8 cellular contexts compared by ENCODE assay signal in the genomic region with DNA sequence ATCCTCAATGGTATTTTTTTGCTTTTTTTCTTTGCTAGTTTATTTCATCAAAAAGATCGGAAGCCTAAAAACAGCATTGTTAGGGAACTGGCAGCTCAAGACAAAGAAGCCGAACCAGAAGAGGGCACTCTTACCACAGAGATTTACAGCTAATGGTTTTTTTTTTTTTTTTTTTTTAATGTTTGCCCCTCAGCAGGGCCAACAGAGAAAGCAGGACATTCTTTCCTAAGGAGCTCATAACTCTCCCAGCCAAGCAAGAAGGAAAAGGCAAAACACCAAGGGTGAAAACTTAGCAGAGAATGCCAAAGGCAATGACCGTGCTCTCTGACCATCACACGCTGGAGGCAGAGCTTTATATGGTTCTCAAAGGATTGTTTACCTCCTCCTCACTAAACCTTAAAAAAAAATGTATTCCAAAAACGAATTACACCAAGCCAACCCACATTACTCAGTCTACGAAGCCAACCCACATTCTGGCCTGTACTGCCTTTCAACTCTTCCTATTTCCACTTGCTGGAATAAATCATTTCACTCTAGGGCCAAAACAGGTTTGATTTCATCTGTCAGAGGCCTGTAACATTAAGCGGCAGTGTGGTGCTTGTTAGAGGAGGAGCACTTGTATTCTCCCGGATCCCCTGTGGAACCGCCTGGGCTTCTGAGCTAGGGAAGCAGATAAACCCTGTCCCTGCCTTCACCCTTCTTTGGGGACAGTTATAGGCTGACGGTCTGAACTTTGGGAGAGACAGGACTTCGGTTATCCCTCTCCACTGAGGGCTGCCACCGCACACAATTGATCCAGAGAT. TPM values are rescaled to one million over a fixed set of nuclear protein-coding genes. Genes with fewer than 3 reads are reported as not detected.
DNase-seq lines count a peak whose midpoint lies in the region; ATAC-seq and TF ChIP-seq lines count a peak whose summit lies in the region.

No MANE protein-coding gene starts in this region.

- H3K4me3 ChIP-seq in MM.1S (ENCODE audit: low read length) (no peak overlapping the region), SJCRH30 (peak overlapping the region; percentile 29; the same call in 1 of the 2 replicates), mucosa of rectum (ENCODE audit: low read length in 2 of 2) (no peak overlapping the region)

- CTCF ChIA-PET in activated CD4-positive, alpha-beta T cell treated with anti-CD3 and anti-CD28 coated beads for 36 hours (lab: Charles Lee), result interaction anchor here (0.6 to 3.0 kb wide), 15 partner anchors 10 to 411 kb away, joined by 3 to 18 read pairs (median 4); no protein-coding TSS in a partner anchor

- ATAC-seq in activated CD4-positive, alpha-beta T cell treated with anti-CD3 and anti-CD28 coated beads for 36 hours, result peak; percentile 23
- ATAC-seq in GM21786 (IDR thresholded peaks at IDR 0.05; ENCODE audit: unreplicated experiment) (no peak), GM19023 (IDR thresholded peaks at IDR 0.05; ENCODE audit: unreplicated experiment) (no peak)

- H3K9me3 Mint-ChIP-seq in activated CD4-positive, alpha-beta T cell treated with anti-CD3 and anti-CD28 coated beads for 36 hours (ENCODE audit: low read depth), result no peaks in the 10 kb centered on the region

- H3F3A ChIP-seq in MM.1S (ENCODE audit: insufficient read depth, low read length), result no peaks in the 10 kb centered on the region

- H3K27me3 ChIP-seq in MM.1S (replicated peaks; ENCODE audit: insufficient read depth, low read length) (no peaks in the 10 kb centered on the region), SJCRH30 (no peaks in the 10 kb centered on the region), mucosa of rectum (ENCODE audit: control insufficient read depth in 2 of 2, insufficient read depth in 2 of 2, low read length in 2 of 2) (no peaks in the 10 kb centered on the region)

- no peak overlapping the region for H3K9ac ChIP-seq in MM.1S (ENCODE audit: low read length)
- no peak overlapping the region for H3K9ac ChIP-seq in mucosa of rectum (ENCODE audit: low read depth in 1 of 2, low read length in 2 of 2)

- no peaks in the 10 kb centered on the region for H3K9me2 ChIP-seq in MM.1S (replicated peaks; ENCODE audit: insufficient read depth, low read length)

- H3K27ac Mint-ChIP-seq in activated CD4-positive, alpha-beta T cell treated with anti-CD3 and anti-CD28 coated beads for 36 hours, result no peak overlapping the region

- POLR2A ChIA-PET in activated CD4-positive, alpha-beta T cell treated with anti-CD3 and anti-CD28 coated beads for 36 hours (lab: Charles Lee), result no interaction called here

- no peak overlapping the region for H3K4me3 Mint-ChIP-seq in activated CD4-positive, alpha-beta T cell treated with anti-CD3 and anti-CD28 coated beads for 36 hours

- 0 out of 2 replicates have a peak, but pooled peaks cover 3% of the 10 kb centered on the region for H3K4me1 ChIP-seq in MM.1S (ENCODE audit: low read length)
- no peaks in the 10 kb centered on the region for H3K4me1 ChIP-seq in SJCRH30
- no peaks in the 10 kb centered on the region for H3K4me1 ChIP-seq in mucosa of rectum (ENCODE audit: control insufficient read depth in 2 of 2, insufficient read depth in 2 of 2, low read length in 2 of 2)

- H3K4me2 ChIP-seq in MM.1S (ENCODE audit: low read depth, low read length), result no peak overlapping the region

- H3K27me3 Mint-ChIP-seq in activated CD4-positive, alpha-beta T cell treated with anti-CD3 and anti-CD28 coated beads for 36 hours, result no peaks in the 10 kb centered on the region

- peak; percentile 64 for TF ChIP-seq CTCF in MM.1S (IDR thresholded peaks at IDR 0.05; ENCODE audit: low read length)

- no peaks in the 10 kb centered on the region for H4K20me1 ChIP-seq in MM.1S (ENCODE audit: insufficient read depth, low read length)

- DNase-seq in activated CD4-positive, alpha-beta T cell treated with anti-CD3 and anti-CD28 coated beads for 36 hours, result peak; percentile 42
- no peak for DNase-seq in activated CD4-positive, alpha-beta T cell treated with anti-CD3 and anti-CD28 coated beads for 1 hour
- DNase-seq in MM.1S, result peak; percentile 52
- peak; percentile 44 to 77 for DNase-seq in SJCRH30
- DNase-seq in epidermal melanocyte (ENCODE audit: insufficient read length, low spot score), result peak; percentile 28

- no peaks in the 10 kb centered on the region for H3K36me3 Mint-ChIP-seq in activated CD4-positive, alpha-beta T cell treated with anti-CD3 and anti-CD28 coated beads for 36 hours (ENCODE audit: low read depth)

- intact Hi-C loops in activated CD4-positive, alpha-beta T cell treated with anti-CD3 and anti-CD28 coated beads for 36 hours (cut with DNase I, micrococcal nuclease), result loop anchor here (1.0 to 10.0 kb wide), 4 partner anchors 165 to 529 kb away; no protein-coding TSS in a partner anchor

- H3K79me2 ChIP-seq in MM.1S (ENCODE audit: low read length), result no peaks in the 10 kb centered on the region

- H3K9me3 ChIP-seq in MM.1S (replicated peaks; ENCODE audit: insufficient read depth, low read length) (no peaks in the 10 kb centered on the region), SJCRH30 (replicated peaks) (no peaks in the 10 kb centered on the region), mucosa of rectum (ENCODE audit: control insufficient read depth in 2 of 2, low read length in 2 of 2) (no peaks in the 10 kb centered on the region)

- no peak overlapping the region for H2AFZ ChIP-seq in MM.1S (ENCODE audit: low read length)

- peaks cover 2% of the 10 kb centered on the region for H3K4me1 Mint-ChIP-seq in activated CD4-positive, alpha-beta T cell treated with anti-CD3 and anti-CD28 coated beads for 36 hours

- no peak overlapping the region for H3K27ac ChIP-seq in MM.1S (ENCODE audit: low read length)
- H3K27ac ChIP-seq in SJCRH30, result no peak overlapping the region
- H3K27ac ChIP-seq in mucosa of rectum (ENCODE audit: low read depth in 2 of 2, low read length in 2 of 2), result peak overlapping the region; percentile 39 to 59

- no peaks in the 10 kb centered on the region for H3K36me3 ChIP-seq in MM.1S (replicated peaks; ENCODE audit: insufficient read depth, low read length)
- no peaks in the 10 kb centered on the region for H3K36me3 ChIP-seq in SJCRH30
- no peaks in the 10 kb centered on the region for H3K36me3 ChIP-seq in mucosa of rectum (ENCODE audit: control insufficient read depth in 2 of 2, insufficient read depth in 2 of 2, low read length in 2 of 2)

RNA-seq across cellular contexts. Expression of gene GYG1, which starts 35.6 kb away (rescaled TPM):
- total RNA-seq in activated CD4-positive, alpha-beta T cell treated with anti-CD3 and anti-CD28 coated beads for 36 hours, result 10 to 100 TPM; 13.3 to 14.0 TPM
- 32.6 and 33.5 TPM in 2 replicates for total RNA-seq in SJCRH30 (2014; rRNA removed; shearing (Covaris generic))

Comparison
In these comparisons a context has a peak if more than half of its experiments do, and no peak if none do; other contexts are left out.
1. H3K27ac ChIP-seq: peak in mucosa of rectum (2 of 2); none in MM.1S (single experiment) and SJCRH30 (single experiment).